In genomic region chr4:183681119-183681518, GRCh38 we compare ENCODE assay signal across 1 cellular context.
A peak's percentile ranks its signal among the peaks of the same experiment; 100 is the strongest.
TF ChIP-seq lines count a peak whose summit lies in the region.

No MANE protein-coding gene starts in this region.

TF ChIP-seq in A549, 52 proteins besides CTCF, POLR2A, EP300 and RAD21:
- TF ChIP-seq HMGXB4 (CRISPR knock-in tag; IDR thresholded peaks at IDR 0.05; ENCODE audit: borderline replicate concordance) = no peak
- TF ChIP-seq MAFK (IDR thresholded peaks at IDR 0.05; ENCODE audit: partially characterized antibody) = peak; percentile 46
